In the genomic region with DNA sequence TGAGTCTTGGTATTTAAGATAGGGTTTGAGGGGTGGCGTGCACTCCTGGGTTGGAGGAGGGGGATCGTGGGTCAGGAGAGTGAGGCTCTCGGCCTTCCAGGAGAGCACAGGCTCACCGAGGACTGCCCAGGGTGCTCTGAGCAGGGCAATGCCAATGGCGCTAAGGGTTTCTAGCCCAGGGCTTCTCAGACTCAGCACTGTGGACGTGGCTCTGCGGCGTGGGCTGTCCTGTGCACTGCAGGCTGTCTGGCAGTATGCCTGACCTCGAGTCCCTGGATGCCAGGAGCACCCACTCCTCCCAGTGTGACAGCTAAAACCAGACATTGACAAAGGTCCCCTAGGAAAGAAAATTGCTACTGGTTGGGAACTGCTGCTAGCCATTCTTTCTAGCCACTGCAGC, we compare ENCODE assay signal across 14 cellular contexts. TPM values are rescaled to one million over a fixed set of nuclear protein-coding genes. Genes with fewer than 3 reads are reported as not detected.
DNase-seq lines count a peak whose midpoint lies in the region; ATAC-seq and TF ChIP-seq lines count a peak whose summit lies in the region.
"Had no signal": no experiment of that assay in that cellular context is flagged by ENCODE, and none has a peak within 500 bp of the region (broad histone marks: within the 10 kb centered on the region; RNA-seq: fewer than 3 reads in every experiment).

No MANE protein-coding gene starts in this region.

- peaks cover 37 to 94% of the 10 kb centered on the region in 2 donors for H3K36me3 ChIP-seq in neuronal stem cell (replicated peaks in 1 of 2; ENCODE audit: control insufficient read depth in 2 of 2, insufficient read depth in 2 of 2, low read length in 2 of 2)
- peaks cover 92 to 94% of the 10 kb centered on the region in 2 donors for H3K36me3 ChIP-seq in thyroid gland

- H3K4ac ChIP-seq in neuronal stem cell (ENCODE audit: low read length) = no peak overlapping the region

- TF ChIP-seq POLR2A in thyroid gland (IDR thresholded peaks at IDR 0.05) = no peak

- H3K27ac ChIP-seq in neuronal stem cell (replicated peaks; ENCODE audit: low read length) (no peak overlapping the region), thyroid gland (no peak overlapping the region)
- H3K27ac ChIP-seq: C4-2B had no signal

- peaks cover 86% of the 10 kb centered on the region for H3K36me3 Mint-ChIP-seq in activated CD4-positive, alpha-beta memory T cell treated with anti-CD3 and anti-CD28 coated beads for 36 hours
- peaks cover 96% of the 10 kb centered on the region for H3K36me3 Mint-ChIP-seq in activated CD4-positive, alpha-beta memory T cell treated with anti-CD3 and anti-CD28 coated beads, Interleukin-2, amount 10 ng/mL, durations not matched to agents 7 days and 5 days (ENCODE audit: low read depth)
- H3K36me3 Mint-ChIP-seq in activated naive CD8-positive, alpha-beta T cell treated with anti-CD3 and anti-CD28 coated beads, Interleukin-2, amount 50 U/mL, for 24 hours (ENCODE audit: low read depth) = peaks cover 73% of the 10 kb centered on the region

- no CpG with 5 or more reads among the region's 9 CpGs for WGBS in neuronal stem cell (ENCODE audit: extremely low coverage in 2 of 2, insufficient read length in 2 of 2, insufficient replicate concordance in 1 of 2), 2 donors
- WGBS in thyroid gland, 2 donors = 92 to 98% methylated on average over 7 to 9 of the region's 9 CpGs

- ATAC-seq in activated naive CD8-positive, alpha-beta T cell treated with anti-CD3 and anti-CD28 coated beads, Interleukin-2, amount 50 U/mL, for 24 hours = no peak
- ATAC-seq in HG02970 (IDR thresholded peaks at IDR 0.05; ENCODE audit: low FRiP score, unreplicated experiment) = no peak
- ATAC-seq: Panc1 had no signal

- H3K9me3 Mint-ChIP-seq in activated CD4-positive, alpha-beta memory T cell treated with anti-CD3 and anti-CD28 coated beads for 36 hours = no peaks in the 10 kb centered on the region
- no peaks in the 10 kb centered on the region for H3K9me3 Mint-ChIP-seq in activated CD4-positive, alpha-beta memory T cell treated with anti-CD3 and anti-CD28 coated beads, Interleukin-2, amount 10 ng/mL, durations not matched to agents 7 days and 5 days
- no peaks in the 10 kb centered on the region for H3K9me3 Mint-ChIP-seq in activated naive CD8-positive, alpha-beta T cell treated with anti-CD3 and anti-CD28 coated beads, Interleukin-2, amount 50 U/mL, for 24 hours

- H2AK5ac ChIP-seq in neuronal stem cell (ENCODE audit: low read depth, low read length) = no peak overlapping the region

- no peak overlapping the region for H2AFZ ChIP-seq in neuronal stem cell (ENCODE audit: low read length)

- H2BK5ac ChIP-seq in neuronal stem cell (ENCODE audit: low read length) = no peak overlapping the region

- no peaks in the 10 kb centered on the region for H3K79me1 ChIP-seq in neuronal stem cell (ENCODE audit: low read depth, low read length)

- H3K4me1 Mint-ChIP-seq in activated CD4-positive, alpha-beta memory T cell treated with anti-CD3 and anti-CD28 coated beads for 36 hours (ENCODE audit: low read depth) = peaks cover 2% of the 10 kb centered on the region
- peaks cover 6% of the 10 kb centered on the region for H3K4me1 Mint-ChIP-seq in activated CD4-positive, alpha-beta memory T cell treated with anti-CD3 and anti-CD28 coated beads, Interleukin-2, amount 10 ng/mL, durations not matched to agents 7 days and 5 days
- no peaks in the 10 kb centered on the region for H3K4me1 Mint-ChIP-seq in activated naive CD8-positive, alpha-beta T cell treated with anti-CD3 and anti-CD28 coated beads, Interleukin-2, amount 50 U/mL, for 24 hours

- no peak overlapping the region for H4K8ac ChIP-seq in neuronal stem cell (ENCODE audit: low read depth, low read length)

- peak overlapping the region in 1 of 2 donors; percentile 43 for H3K4me3 ChIP-seq in neuronal stem cell (ENCODE audit: low read length in 2 of 2)
- H3K4me3 ChIP-seq in thyroid gland (replicated peaks in 1 of 3) = no peak overlapping the region

- peak overlapping the region; percentile 18 for H3K23ac ChIP-seq in neuronal stem cell (ENCODE audit: low read depth, low read length, poor library complexity)

- H3K18ac ChIP-seq in neuronal stem cell (ENCODE audit: low read length) = no peak overlapping the region

- H3K9me3 ChIP-seq in neuronal stem cell (replicated peaks in 1 of 2; ENCODE audit: control insufficient read depth in 2 of 2, insufficient read depth in 1 of 2, low read depth in 1 of 2, low read length in 2 of 2) = peaks cover 0 to 2% of the 10 kb centered on the region in 2 donors
- no peaks in the 10 kb centered on the region for H3K9me3 ChIP-seq in thyroid gland

- H3K14ac ChIP-seq in neuronal stem cell (ENCODE audit: low read length) = no peak overlapping the region

- no peak for DNase-seq in activated CD4-positive, alpha-beta memory T cell treated with anti-CD3 and anti-CD28 coated beads for 36 hours
- DNase-seq in activated CD4-positive, alpha-beta memory T cell treated with anti-CD3 and anti-CD28 coated beads, Interleukin-2, amount 10 ng/mL, durations not matched to agents 7 days and 5 days = no peak
- DNase-seq in D341Med (ENCODE audit: low spot score) = peak; percentile 33
- DNase-seq in activated naive CD8-positive, alpha-beta T cell treated with anti-CD3 and anti-CD28 coated beads, Interleukin-2, amount 50 U/mL, for 24 hours = no peak
- no peak for DNase-seq in neuronal stem cell (ENCODE audit: low spot score)
- no peak for DNase-seq in NCI-H1092 treated with DMSO at 0.1 percent for 48 hours (lab: John Stamatoyannopoulos, UW)
- DNase-seq in thyroid gland = no peak
- DNase-seq: COR-L47, NCI-H1436, NCI-H2029 treated with DMSO at 0.1 percent for 48 hours, NCI-H510A treated with DMSO at 0.1 percent for 48 hours had no signal

- no peak overlapping the region for H3K4me3 Mint-ChIP-seq in activated CD4-positive, alpha-beta memory T cell treated with anti-CD3 and anti-CD28 coated beads for 36 hours
- no peak overlapping the region for H3K4me3 Mint-ChIP-seq in activated CD4-positive, alpha-beta memory T cell treated with anti-CD3 and anti-CD28 coated beads, Interleukin-2, amount 10 ng/mL, durations not matched to agents 7 days and 5 days
- H3K4me3 Mint-ChIP-seq in activated naive CD8-positive, alpha-beta T cell treated with anti-CD3 and anti-CD28 coated beads, Interleukin-2, amount 50 U/mL, for 24 hours = no peak overlapping the region

- TF ChIP-seq CTCF in thyroid gland (IDR thresholded peaks at IDR 0.05) = no peak

- H3K9ac ChIP-seq in neuronal stem cell (ENCODE audit: low read depth, low read length, poor library complexity) = no peak overlapping the region

- no peak overlapping the region for H2BK120ac ChIP-seq in neuronal stem cell (ENCODE audit: low read depth, low read length)

- H3K27ac Mint-ChIP-seq in activated CD4-positive, alpha-beta memory T cell treated with anti-CD3 and anti-CD28 coated beads for 36 hours = peak overlapping the region; percentile 44
- H3K27ac Mint-ChIP-seq in activated CD4-positive, alpha-beta memory T cell treated with anti-CD3 and anti-CD28 coated beads, Interleukin-2, amount 10 ng/mL, durations not matched to agents 7 days and 5 days = no peak overlapping the region
- H3K27ac Mint-ChIP-seq in activated naive CD8-positive, alpha-beta T cell treated with anti-CD3 and anti-CD28 coated beads, Interleukin-2, amount 50 U/mL, for 24 hours = peak overlapping the region; percentile 30

- H3K27me3 ChIP-seq in neuronal stem cell (ENCODE audit: control insufficient read depth in 3 of 3, insufficient read depth in 3 of 3, low read depth in 1 of 3, low read length in 3 of 3) = no peaks in the 10 kb centered on the region
- H3K27me3 ChIP-seq in thyroid gland = no peaks in the 10 kb centered on the region

- H3K4me2 ChIP-seq in neuronal stem cell (ENCODE audit: insufficient read depth, low read length, poor library complexity, severe bottlenecking) = no peak overlapping the region

- intact Hi-C loops in activated CD4-positive, alpha-beta memory T cell treated with anti-CD3 and anti-CD28 coated beads for 36 hours (cut with micrococcal nuclease) = no loop called here
- intact Hi-C loops in thyroid gland (cut with DNase I) = no loop called here

- H2BK15ac ChIP-seq in neuronal stem cell (ENCODE audit: low read length) = no peak overlapping the region

- H4K91ac ChIP-seq in neuronal stem cell (ENCODE audit: low read depth, low read length, poor library complexity) = no peak overlapping the region

- H3K27me3 Mint-ChIP-seq in activated CD4-positive, alpha-beta memory T cell treated with anti-CD3 and anti-CD28 coated beads for 36 hours = no peaks in the 10 kb centered on the region
- H3K27me3 Mint-ChIP-seq in activated CD4-positive, alpha-beta memory T cell treated with anti-CD3 and anti-CD28 coated beads, Interleukin-2, amount 10 ng/mL, durations not matched to agents 7 days and 5 days = no peaks in the 10 kb centered on the region
- H3K27me3 Mint-ChIP-seq in activated naive CD8-positive, alpha-beta T cell treated with anti-CD3 and anti-CD28 coated beads, Interleukin-2, amount 50 U/mL, for 24 hours = no peaks in the 10 kb centered on the region

- POLR2A ChIA-PET in activated CD4-positive, alpha-beta memory T cell treated with anti-CD3 and anti-CD28 coated beads for 36 hours (lab: Charles Lee) = interaction anchor here (1.7 kb wide), 1 partner anchor 8 kb away, joined by 6 read pairs; no protein-coding TSS in a partner anchor
- POLR2A ChIA-PET in activated CD4-positive, alpha-beta memory T cell treated with anti-CD3 and anti-CD28 coated beads, Interleukin-2, amount 10 ng/mL, durations not matched to agents 7 days and 5 days (lab: Charles Lee) = interaction anchor here (0.7 to 2.6 kb wide), 6 partner anchors 9 to 18 kb away, joined by 3 to 12 read pairs (median 4); no protein-coding TSS in a partner anchor

- H3K4me1 ChIP-seq in neuronal stem cell (ENCODE audit: control insufficient read depth in 2 of 2, insufficient read depth in 1 of 2, low read depth in 1 of 2, low read length in 2 of 2) (no peaks in the 10 kb centered on the region), thyroid gland (no peaks in the 10 kb centered on the region)

- no peak overlapping the region for H2BK12ac ChIP-seq in neuronal stem cell (ENCODE audit: low read length)

- CTCF ChIA-PET in activated CD4-positive, alpha-beta memory T cell treated with anti-CD3 and anti-CD28 coated beads for 36 hours (lab: Charles Lee) = interaction anchor here (1.0 kb wide), 1 partner anchor 182 kb away, joined by 3 read pairs; no protein-coding TSS in a partner anchor
- CTCF ChIA-PET in activated CD4-positive, alpha-beta memory T cell treated with anti-CD3 and anti-CD28 coated beads, Interleukin-2, amount 10 ng/mL, durations not matched to agents 7 days and 5 days (lab: Charles Lee) = no interaction called here

RNA-seq across cellular contexts. Expression of gene ENDOV, which starts 37.2 kb away (rescaled TPM):
- total RNA-seq in activated CD4-positive, alpha-beta memory T cell treated with anti-CD3 and anti-CD28 coated beads for 36 hours = 10 to 100 TPM; 16.1 to 16.3 TPM
- total RNA-seq in activated CD4-positive, alpha-beta memory T cell treated with anti-CD3 and anti-CD28 coated beads, Interleukin-2, amount 10 ng/mL, durations not matched to agents 7 days and 5 days = 10 to 100 TPM; 14.2 to 16.2 TPM
- polyA plus RNA-seq in neuronal stem cell (2013, experiment 1 of 2) = 24.9 TPM
- 22.9 TPM for polyA plus RNA-seq in neuronal stem cell (2013, experiment 2 of 2)
- total RNA-seq in thyroid gland = 10 to 100 TPM; 18.8 to 37.1 (median 21.2) TPM
